13 cellular contexts compared by ENCODE assay signal in genomic region chr17:57881143-57881542, GRCh38. TPM values are rescaled to one million over a fixed set of nuclear protein-coding genes. Genes with fewer than 3 reads are reported as not detected.
DNase-seq lines count a peak whose midpoint lies in the region; ATAC-seq, FAIRE-seq and TF ChIP-seq lines count a peak whose summit lies in the region.
"Had no signal": no experiment of that assay in that cellular context is flagged by ENCODE, and none has a peak within 500 bp of the region (broad histone marks: within the 10 kb centered on the region; RNA-seq: fewer than 3 reads in every experiment).

No MANE protein-coding gene starts in this region.

- H3K4me2 ChIP-seq in endothelial cell of umbilical vein (ENCODE audit: insufficient read depth, low read length) = no peak overlapping the region

- in situ Hi-C loops in Panc1 (cut with HindIII; ENCODE audit: low pct_unique_long_range_greater_than_20kb, low sequenced_read_pairs) = no loop called here
- in situ Hi-C loops in transverse colon (cut with MboI; ENCODE audit: low pct_ligation_motif_present in 1 of 4, low pct_unique_long_range_greater_than_20kb in 1 of 4, low sequenced_read_pairs in 3 of 4) = no loop called here

- H3K9me3 ChIP-seq in Panc1 (ENCODE audit: control insufficient read depth, insufficient read depth, low read depth, low read length) (no peaks in the 10 kb centered on the region), endothelial cell of umbilical vein (replicated peaks; ENCODE audit: control insufficient read depth, insufficient read depth, low read length) (no peaks in the 10 kb centered on the region), mesodermal cell (ENCODE audit: control insufficient read depth, low read length) (peaks cover 9% of the 10 kb centered on the region), transverse colon (no peaks in the 10 kb centered on the region)

- H3K79me2 ChIP-seq in endothelial cell of umbilical vein (ENCODE audit: control insufficient read depth, insufficient read depth, low read length) = no peaks in the 10 kb centered on the region

- H3K4me1 ChIP-seq in Panc1 (ENCODE audit: control insufficient read depth, insufficient read depth, low read length) (peaks cover 59% of the 10 kb centered on the region), endothelial cell of umbilical vein (ENCODE audit: control insufficient read depth, extremely low read depth, insufficient read depth, low read length) (peaks cover 27% of the 10 kb centered on the region), mesodermal cell (ENCODE audit: control insufficient read depth, insufficient read depth, low read length, poor library complexity, severe bottlenecking) (peaks cover 60% of the 10 kb centered on the region), transverse colon (peaks cover 15 to 34% (median 26%) of the 10 kb centered on the region in 4 donors)

- H3K27me3 ChIP-seq in Panc1 (ENCODE audit: control insufficient read depth, insufficient read depth, low read length) (no peaks in the 10 kb centered on the region), endothelial cell of umbilical vein (ENCODE audit: control insufficient read depth in 2 of 2, insufficient read depth in 2 of 2, low read length in 2 of 2) (no peaks in the 10 kb centered on the region), transverse colon (no peaks in the 10 kb centered on the region)

- TF ChIP-seq POLR2A in endothelial cell of umbilical vein (IDR thresholded peaks at IDR 0.05; ENCODE audit: low read depth, low read length) = no peak
- TF ChIP-seq POLR2A in transverse colon (IDR thresholded peaks at IDR 0.05) = no peak

- H3K4me3 Mint-ChIP-seq in activated CD8-positive, alpha-beta T cell treated with anti-CD3 and anti-CD28 coated beads for 36 hours = no peak overlapping the region

- no peak for TF ChIP-seq CTCF in Panc1 (IDR thresholded peaks at IDR 0.05)
- no peak for TF ChIP-seq CTCF in endothelial cell of umbilical vein (IDR thresholded peaks at IDR 0.05; ENCODE audit: extremely low read depth in 1 of 2, insufficient read depth in 1 of 2, low read depth in 1 of 2, low read length in 2 of 2)
- no peak for TF ChIP-seq CTCF in transverse colon (IDR thresholded peaks at IDR 0.05)
- no peak for TF ChIP-seq CTCF in activated CD8-positive, alpha-beta T cell treated with anti-CD3 and anti-CD28 coated beads for 36 hours (IDR thresholded peaks at IDR 0.05)

- DNase-seq in Panc1 (ENCODE audit: low read depth, low spot score) (no peak), endothelial cell of umbilical vein (ENCODE audit: low read depth, low spot score) (peak; percentile 37), transverse colon (no peak), kidney glomerular epithelial cell (lab: John Stamatoyannopoulos, UW) (no peak)
- DNase-seq in activated CD8-positive, alpha-beta T cell treated with anti-CD3 and anti-CD28 coated beads for 36 hours = no peak
- DNase-seq: activated gamma-delta T cell, GF-D8, hippocampal formation, NCI-H524 had no signal

- BruUV-seq in Panc1 (replicated peaks; lab: Mats Ljungman, UMichigan) = no TSS peak
- no TSS peak for BruUV-seq in endothelial cell of umbilical vein (replicated peaks; lab: Mats Ljungman, UMichigan)

- no peaks in the 10 kb centered on the region for H4K20me1 ChIP-seq in endothelial cell of umbilical vein (replicated peaks; ENCODE audit: control insufficient read depth, extremely low read depth, insufficient read depth, low read length)

- peaks cover 3% of the 10 kb centered on the region for H3K27me3 Mint-ChIP-seq in activated CD8-positive, alpha-beta T cell treated with anti-CD3 and anti-CD28 coated beads for 36 hours

- no peaks in the 10 kb centered on the region for H3K36me3 ChIP-seq in Panc1 (ENCODE audit: control insufficient read depth, insufficient read depth, low read length)
- H3K36me3 ChIP-seq in endothelial cell of umbilical vein (ENCODE audit: control insufficient read depth in 2 of 2, extremely low read depth in 1 of 2, insufficient read depth in 2 of 2, low read length in 2 of 2) = peaks cover 3 to 6% of the 10 kb centered on the region in 2 experiments
- H3K36me3 ChIP-seq in mesodermal cell (ENCODE audit: control insufficient read depth, insufficient read depth, low read length) = peaks cover 41% of the 10 kb centered on the region
- no peaks in the 10 kb centered on the region for H3K36me3 ChIP-seq in transverse colon

- H3K4me1 Mint-ChIP-seq in activated CD8-positive, alpha-beta T cell treated with anti-CD3 and anti-CD28 coated beads for 36 hours (ENCODE audit: low read depth) = peaks cover 17% of the 10 kb centered on the region

- H3K9ac ChIP-seq in endothelial cell of umbilical vein (replicated peaks; ENCODE audit: extremely low read depth, insufficient read depth, low read length) = no peak overlapping the region

- POLR2A ChIA-PET in Panc1 (lab: Charles Lee) = no interaction called here
- POLR2A ChIA-PET in endothelial cell of umbilical vein (lab: Charles Lee) = no interaction called here
- POLR2A ChIA-PET in activated CD8-positive, alpha-beta T cell treated with anti-CD3 and anti-CD28 coated beads for 36 hours (lab: Charles Lee) = interaction anchor here (0.6 to 1.5 kb wide), 2 partner anchors 14 to 127 kb away, joined by 3 to 5 read pairs; no protein-coding TSS in a partner anchor

- no peak overlapping the region for H3K27ac Mint-ChIP-seq in activated CD8-positive, alpha-beta T cell treated with anti-CD3 and anti-CD28 coated beads for 36 hours

- dilution Hi-C loops in endothelial cell of umbilical vein (cut with MboI; ENCODE audit: extremely low pct_ligation_motif_present, low sequenced_read_pairs) = no loop called here

- CTCF ChIA-PET in Panc1 (lab: Charles Lee) = interaction anchor here (0.6 kb wide), 1 partner anchor 23 kb away, joined by 3 read pairs; no protein-coding TSS in a partner anchor
- CTCF ChIA-PET in endothelial cell of umbilical vein (lab: Charles Lee) = interaction anchor here (3.0 to 3.3 kb wide), 2 partner anchors 9 to 12 kb away, joined by 19 read pairs; no protein-coding TSS in a partner anchor
- CTCF ChIA-PET in activated CD8-positive, alpha-beta T cell treated with anti-CD3 and anti-CD28 coated beads for 36 hours (lab: Charles Lee) = interaction anchor here (3.1 kb wide), 1 partner anchor 12 kb away, joined by 10 read pairs; no protein-coding TSS in a partner anchor

- no peaks in the 10 kb centered on the region for H3K9me3 Mint-ChIP-seq in activated CD8-positive, alpha-beta T cell treated with anti-CD3 and anti-CD28 coated beads for 36 hours

- H3K27ac ChIP-seq in Panc1 (ENCODE audit: low read length) = peak overlapping the region; percentile 74
- H3K27ac ChIP-seq in endothelial cell of umbilical vein (ENCODE audit: insufficient read depth, low read depth, low read length) = no peak overlapping the region
- peak overlapping the region; percentile 94 for H3K27ac ChIP-seq in mesodermal cell (ENCODE audit: low read depth, low read length, severe bottlenecking)
- peak overlapping the region; percentile 62 to 92 (median 80) for H3K27ac ChIP-seq in transverse colon

- H2AFZ ChIP-seq in endothelial cell of umbilical vein (ENCODE audit: low read depth, low read length) = no peak overlapping the region

- WGBS in mesodermal cell (ENCODE audit: insufficient coverage in 2 of 2), 2 experiments = 76 to 100% methylated on average over 5 to 6 of the region's 8 CpGs
- WGBS in transverse colon (ENCODE audit: low coverage in 1 of 2), 2 donors = 63 to 72% methylated on average over 2 to 8 of the region's 8 CpGs

- ATAC-seq in Panc1 = no peak; the same call in 1 of the 2 replicates
- ATAC-seq in HG03025 (IDR thresholded peaks at IDR 0.05; ENCODE audit: low FRiP score, unreplicated experiment) = no peak
- ATAC-seq in HG03175 (IDR thresholded peaks at IDR 0.05; ENCODE audit: unreplicated experiment) = no peak
- no peak for ATAC-seq in activated CD8-positive, alpha-beta T cell treated with anti-CD3 and anti-CD28 coated beads for 36 hours

- no peak for FAIRE-seq in endothelial cell of umbilical vein (lab: Jason Lieb, UNC)
- FAIRE-seq: TTC549 had no signal

- no peak for TF ChIP-seq EP300 in transverse colon (IDR thresholded peaks at IDR 0.05; ENCODE audit: low read depth)

- intact Hi-C loops in Panc1 (cut with micrococcal nuclease; ENCODE audit: unreplicated experiment) = no loop called here
- intact Hi-C loops in endothelial cell of umbilical vein (cut with micrococcal nuclease) = no loop called here
- intact Hi-C loops in transverse colon (cut with DNase I; ENCODE audit: low total_unique reads) = no loop called here
- intact Hi-C loops in activated CD8-positive, alpha-beta T cell treated with anti-CD3 and anti-CD28 coated beads for 36 hours (cut with micrococcal nuclease) = no loop called here

- no peaks in the 10 kb centered on the region for H3K36me3 Mint-ChIP-seq in activated CD8-positive, alpha-beta T cell treated with anti-CD3 and anti-CD28 coated beads for 36 hours (ENCODE audit: low read depth)

- no peaks in the 10 kb centered on the region for H3K9me1 ChIP-seq in endothelial cell of umbilical vein (replicated peaks; ENCODE audit: control insufficient read depth, extremely low read depth, insufficient read depth, low read length)

- H3K4me3 ChIP-seq in Panc1 (ENCODE audit: low read depth in 2 of 2, low read length in 2 of 2) (no peak overlapping the region), endothelial cell of umbilical vein (replicated peaks in 1 of 3; ENCODE audit: insufficient read depth in 1 of 3, low read depth in 1 of 3, low read length in 3 of 3) (no peak overlapping the region), mesodermal cell (ENCODE audit: extremely low read depth, insufficient read depth, low read length, poor library complexity, severe bottlenecking) (no peak overlapping the region), transverse colon (no peak overlapping the region)

TF ChIP-seq in endothelial cell of umbilical vein, 7 proteins besides CTCF, POLR2A, EP300 and RAD21 (continues in another document):
- no peak for TF ChIP-seq FOS (IDR thresholded peaks at IDR 0.05; ENCODE audit: borderline replicate concordance, insufficient read depth, low read length)
- no peak for TF ChIP-seq POLR2AphosphoS5 (IDR thresholded peaks at IDR 0.05; ENCODE audit: insufficient read depth, low read depth, low read length)

RNA-seq across cellular contexts. Expression of gene MRPS23, which starts 31.3 kb away (rescaled TPM):
- total RNA-seq in Panc1 (2021; ENCODE audit: unreplicated experiment) = 85.4 TPM
- 76.8 TPM for polyA plus RNA-seq in Panc1 (2012; ENCODE audit: insufficient read length)
- 40.7 and 46.2 TPM in 2 replicates for total RNA-seq in endothelial cell of umbilical vein
- polyA plus RNA-seq in endothelial cell of umbilical vein = 27.6 and 39.9 TPM in 2 replicates
- polyA plus RNA-seq in endothelial cell of umbilical vein (2011; cell fraction: cytosol; rRNA removed) = 38.9 and 43.4 TPM in 2 replicates
- polyA plus RNA-seq in endothelial cell of umbilical vein (2011; cell fraction: nucleus; rRNA removed) = 15.4 and 19.7 TPM in 2 replicates
- 66.8 and 74.8 TPM in 2 replicates for polyA plus RNA-seq in endothelial cell of umbilical vein (2012)
- polyA minus RNA-seq in endothelial cell of umbilical vein = 20.5 and 26.0 TPM in 2 replicates
- 16.5 TPM for polyA minus RNA-seq in endothelial cell of umbilical vein (2011; cell fraction: cytosol; rRNA and poly(A)+ RNA removed)
- 3.9 and 4.2 TPM in 2 replicates for polyA minus RNA-seq in endothelial cell of umbilical vein (2011; cell fraction: nucleus; rRNA and poly(A)+ RNA removed)
- 38.1 TPM for polyA plus RNA-seq in mesodermal cell (2013, experiment 1 of 2)
- polyA plus RNA-seq in mesodermal cell (2013, experiment 2 of 2) = 36.0 TPM
- 10 to 100 TPM in 1 of 4 donors, 1 to 10 TPM in 2, under 1 TPM in 1; 0.37 to 11.1 (median 6.5) TPM for total RNA-seq in transverse colon
- 10 to 100 TPM; 69.5 to 70.0 TPM for total RNA-seq in activated CD8-positive, alpha-beta T cell treated with anti-CD3 and anti-CD28 coated beads for 36 hours
